Comparison of ENCODE assay signal across 18 cellular contexts in the genomic region with DNA sequence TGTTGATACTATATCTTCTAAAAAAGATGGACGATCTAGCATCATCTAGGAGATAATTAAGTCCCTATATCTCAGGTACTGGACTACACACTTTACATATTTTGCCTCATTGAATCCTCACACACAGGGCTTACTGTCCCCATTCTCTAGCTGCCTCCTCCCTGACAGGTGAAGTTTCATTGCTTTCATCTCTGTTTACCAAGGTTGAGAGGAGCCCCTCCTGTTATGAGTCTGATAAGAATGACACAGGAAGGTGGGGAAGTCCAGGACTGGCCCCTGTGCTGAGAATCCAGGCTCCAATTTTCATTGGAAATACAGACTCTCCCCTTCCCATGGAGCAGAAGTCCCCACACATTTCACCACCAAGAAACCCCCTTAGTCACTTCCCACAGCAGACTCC.
DNase-seq lines count a peak whose midpoint lies in the region; ATAC-seq and TF ChIP-seq lines count a peak whose summit lies in the region.
"Had no signal": no experiment of that assay in that cellular context is flagged by ENCODE, and none has a peak within 500 bp of the region (broad histone marks: within the 10 kb centered on the region; RNA-seq: fewer than 3 reads in every experiment).

No MANE protein-coding gene starts in this region.

- no peak for TF ChIP-seq RAD21 in IMR-90 (IDR thresholded peaks at IDR 0.05; ENCODE audit: low read length)

- in situ Hi-C loops in IMR-90 (cut with MboI; ENCODE audit: low sequenced_read_pairs): no loop called here

- H4K5ac ChIP-seq in IMR-90 (ENCODE audit: low read depth, low read length): no peak overlapping the region

- H2BK15ac ChIP-seq in IMR-90 (ENCODE audit: low read depth, low read length): peak overlapping the region; percentile 10; the same call in 1 of the 3 replicates

- no peak for TF ChIP-seq POLR2A in IMR-90 (IDR thresholded peaks at IDR 0.05; ENCODE audit: low read depth, low read length)

- H3K36me3 Mint-ChIP-seq in activated CD4-positive, alpha-beta T cell treated with anti-CD3 and anti-CD28 coated beads, Interleukin-2, amount 10 ng/mL, durations not matched to agents 24 days and 14 days (ENCODE audit: low read depth): no peaks in the 10 kb centered on the region
- H3K36me3 Mint-ChIP-seq in glutamatergic neuron (ENCODE audit: unreplicated experiment): peaks cover 7% of the 10 kb centered on the region

- H2BK120ac ChIP-seq in IMR-90 (ENCODE audit: low read depth, low read length): no peak overlapping the region

- no peak for ATAC-seq in IMR-90 (ENCODE audit: low read depth)
- no peak for ATAC-seq in GM19023 (IDR thresholded peaks at IDR 0.05; ENCODE audit: unreplicated experiment)

- H3K4ac ChIP-seq in IMR-90 (ENCODE audit: low read depth, low read length): no peak overlapping the region

- no peaks in the 10 kb centered on the region for H3K9me3 ChIP-seq in IMR-90 (ENCODE audit: control insufficient read depth, insufficient read depth, low read length)
- H3K9me3 ChIP-seq: MG63 had no signal

- WGBS in IMR-90 (ENCODE audit: extremely low coverage in 2 of 2, insufficient read length in 1 of 2), 2 experiments: no CpG with 5 or more reads among the region's 1 CpG

- no peak overlapping the region for H3K18ac ChIP-seq in IMR-90 (ENCODE audit: low read depth, low read length)

- H3K9me3 Mint-ChIP-seq in activated CD4-positive, alpha-beta T cell treated with anti-CD3 and anti-CD28 coated beads, Interleukin-2, amount 10 ng/mL, durations not matched to agents 24 days and 14 days: no peaks in the 10 kb centered on the region
- H3K9me3 Mint-ChIP-seq in glutamatergic neuron (ENCODE audit: unreplicated experiment): peaks cover 6% of the 10 kb centered on the region
- H3K9me3 Mint-ChIP-seq: CD4-positive, alpha-beta T cell had no signal

- no peak overlapping the region for H3K27ac ChIP-seq in IMR-90 (ENCODE audit: insufficient read depth, low read length)
- H3K27ac ChIP-seq: KMS-11 had no signal

- no peak overlapping the region for H3K4me3 ChIP-seq in GM12865 (ENCODE audit: low read depth, low read length)
- H3K4me3 ChIP-seq in IMR-90 (ENCODE audit: insufficient read depth, low read depth, low read length): no peak overlapping the region
- H3K4me3 ChIP-seq: MG63 had no signal

- peaks cover 10 to 18% of the 10 kb centered on the region in 2 experiments; a peak in 2 of 4 replicates for H3K79me1 ChIP-seq in IMR-90 (ENCODE audit: low read depth in 1 of 2, low read length in 2 of 2)

- peaks cover 33% of the 10 kb centered on the region for H3K4me1 Mint-ChIP-seq in activated CD4-positive, alpha-beta T cell treated with anti-CD3 and anti-CD28 coated beads, Interleukin-2, amount 10 ng/mL, durations not matched to agents 24 days and 14 days
- peaks cover 16% of the 10 kb centered on the region for H3K4me1 Mint-ChIP-seq in glutamatergic neuron (ENCODE audit: low read depth, unreplicated experiment)

- no peak overlapping the region for H4K8ac ChIP-seq in IMR-90 (ENCODE audit: low read depth in 2 of 2, low read length in 2 of 2)

- peaks cover 9% of the 10 kb centered on the region for H3K9me1 ChIP-seq in IMR-90 (ENCODE audit: insufficient read depth, low read length)

- H2BK20ac ChIP-seq in IMR-90 (ENCODE audit: low read depth, low read length): no peak overlapping the region

- H2BK5ac ChIP-seq in IMR-90 (ENCODE audit: low read depth, low read length, poor library complexity, severe bottlenecking): no peak overlapping the region

- POLR2A ChIA-PET in IMR-90 (lab: Charles Lee; ENCODE audit: unreplicated experiment): no interaction called here

- H3K4me2 ChIP-seq in IMR-90 (ENCODE audit: low read depth, low read length): no peak overlapping the region
- H3K4me2 ChIP-seq: KMS-11 had no signal

- H3K27me3 Mint-ChIP-seq in activated CD4-positive, alpha-beta T cell treated with anti-CD3 and anti-CD28 coated beads, Interleukin-2, amount 10 ng/mL, durations not matched to agents 24 days and 14 days: no peaks in the 10 kb centered on the region
- peaks cover 8% of the 10 kb centered on the region for H3K27me3 Mint-ChIP-seq in glutamatergic neuron (ENCODE audit: unreplicated experiment)
- H3K27me3 Mint-ChIP-seq: CD4-positive, alpha-beta T cell had no signal

- intact Hi-C loops in activated CD4-positive, alpha-beta T cell treated with anti-CD3 and anti-CD28 coated beads, Interleukin-2, amount 10 ng/mL, durations not matched to agents 24 days and 14 days (cut with micrococcal nuclease): no loop called here
- intact Hi-C loops in IMR-90 (cut with micrococcal nuclease): no loop called here

- no peak overlapping the region for H3K23ac ChIP-seq in IMR-90 (ENCODE audit: low read depth, low read length)

- H3K4me3 Mint-ChIP-seq in activated CD4-positive, alpha-beta T cell treated with anti-CD3 and anti-CD28 coated beads, Interleukin-2, amount 10 ng/mL, durations not matched to agents 24 days and 14 days: no peak overlapping the region
- no peak overlapping the region for H3K4me3 Mint-ChIP-seq in glutamatergic neuron (ENCODE audit: unreplicated experiment)
- H3K4me3 Mint-ChIP-seq: CD4-positive, alpha-beta T cell had no signal

- no peaks in the 10 kb centered on the region for H4K20me1 ChIP-seq in IMR-90 (ENCODE audit: insufficient read depth, low read length)

- no TSS peak for BruUV-seq in IMR-90 (replicated peaks; lab: Mats Ljungman, UMichigan)

- DNase-seq in activated CD4-positive, alpha-beta T cell treated with anti-CD3 and anti-CD28 coated beads, Interleukin-2, amount 10 ng/mL, durations not matched to agents 24 days and 14 days: no peak
- no peak for DNase-seq in activated CD4-positive, alpha-beta T cell treated with anti-CD3 and anti-CD28 coated beads, Interleukin-2, amount 50 U/mL, for 48 hours
- peak; percentile 41 for DNase-seq in GM12865 (ENCODE audit: low read depth)
- DNase-seq in IMR-90: no peak
- DNase-seq in glutamatergic neuron: no peak
- no peak for DNase-seq in activated gamma-delta T cell (lab: John Stamatoyannopoulos, UW)
- no peak for DNase-seq in stimulated activated CD4-positive, alpha-beta T cell treated with anti-CD3 and anti-CD28 coated beads, Interleukin-4, amount 100 ng/mL, for 4 hours
- DNase-seq: CD4-positive, alpha-beta T cell; HCEC 1CT; MG63; NCI-H1092 treated with DMSO at 0.1 percent for 48 hours; NCI-H187; NCI-H2171; NCI-H524; OCI-M1; RPMI8226 had no signal

- H2AFZ ChIP-seq in IMR-90 (replicated peaks; ENCODE audit: low read length, poor library complexity): no peak overlapping the region

- dilution Hi-C loops in IMR-90 (cut with HindIII; ENCODE audit: low sequenced_read_pairs, unreplicated experiment): no loop called here

- H2AK5ac ChIP-seq in IMR-90 (ENCODE audit: low read depth, low read length): no peak overlapping the region

- H3K9ac ChIP-seq in IMR-90 (ENCODE audit: low read depth, low read length): no peak overlapping the region
- H3K9ac ChIP-seq: KMS-11 had no signal

- CTCF ChIA-PET in IMR-90 (lab: Yijun Ruan, JAX): no interaction called here

- H3K36me3 ChIP-seq in IMR-90 (ENCODE audit: control insufficient read depth, insufficient read depth, low read length): no peaks in the 10 kb centered on the region
- H3K36me3 ChIP-seq: MG63 had no signal

- H2AK9ac ChIP-seq in IMR-90 (replicated peaks; ENCODE audit: low read depth, low read length, poor library complexity): no peak overlapping the region

- H3K27me3 ChIP-seq in IMR-90 (ENCODE audit: control insufficient read depth, insufficient read depth, low read length): no peaks in the 10 kb centered on the region
- H3K27me3 ChIP-seq: MG63 had no signal

- no peak overlapping the region for H3K14ac ChIP-seq in IMR-90 (replicated peaks; ENCODE audit: low read depth, low read length)

- peak overlapping the region; percentile 73 for H3K27ac Mint-ChIP-seq in activated CD4-positive, alpha-beta T cell treated with anti-CD3 and anti-CD28 coated beads, Interleukin-2, amount 10 ng/mL, durations not matched to agents 24 days and 14 days
- peak overlapping the region; percentile 33 for H3K27ac Mint-ChIP-seq in glutamatergic neuron (ENCODE audit: unreplicated experiment)
- H3K27ac Mint-ChIP-seq: CD4-positive, alpha-beta T cell had no signal

- no peak overlapping the region for H3K56ac ChIP-seq in IMR-90 (ENCODE audit: extremely low read depth, insufficient read depth, low read length)

- H4K91ac ChIP-seq in IMR-90 (ENCODE audit: insufficient read depth, low read depth, low read length): no peak overlapping the region

- TF ChIP-seq CTCF in GM12865 (IDR thresholded peaks at IDR 0.05; ENCODE audit: insufficient read depth, low read depth, low read length, missing control alignments): no peak
- no peak for TF ChIP-seq CTCF in IMR-90 (conservative IDR thresholded peaks at IDR 0.05; ENCODE audit: low read depth, low read length)
- no peak for TF ChIP-seq CTCF in glutamatergic neuron (IDR thresholded peaks at IDR 0.05; ENCODE audit: partially characterized antibody, unreplicated experiment)

- H3K4me1 ChIP-seq in IMR-90 (ENCODE audit: control insufficient read depth, insufficient read depth, low read length): peaks cover 7% of the 10 kb centered on the region

TF ChIP-seq in IMR-90, 13 proteins besides CTCF, POLR2A, EP300 and RAD21:
- TF ChIP-seq NFE2L2 (IDR thresholded peaks at IDR 0.05; ENCODE audit: low read depth, low read length) (no peak), MAFK (IDR thresholded peaks at IDR 0.05; ENCODE audit: low read depth, low read length) (no peak), CEBPB (IDR thresholded peaks at IDR 0.05; ENCODE audit: low read depth, low read length) (no peak), SMC3 (IDR thresholded peaks at IDR 0.05; ENCODE audit: low read depth, low read length) (no peak), MXI1 (IDR thresholded peaks at IDR 0.05; ENCODE audit: borderline replicate concordance, low read depth, low read length) (no peak), CHD1 (IDR thresholded peaks at IDR 0.05; ENCODE audit: low read depth, low read length) (no peak)
